In the genomic region with DNA sequence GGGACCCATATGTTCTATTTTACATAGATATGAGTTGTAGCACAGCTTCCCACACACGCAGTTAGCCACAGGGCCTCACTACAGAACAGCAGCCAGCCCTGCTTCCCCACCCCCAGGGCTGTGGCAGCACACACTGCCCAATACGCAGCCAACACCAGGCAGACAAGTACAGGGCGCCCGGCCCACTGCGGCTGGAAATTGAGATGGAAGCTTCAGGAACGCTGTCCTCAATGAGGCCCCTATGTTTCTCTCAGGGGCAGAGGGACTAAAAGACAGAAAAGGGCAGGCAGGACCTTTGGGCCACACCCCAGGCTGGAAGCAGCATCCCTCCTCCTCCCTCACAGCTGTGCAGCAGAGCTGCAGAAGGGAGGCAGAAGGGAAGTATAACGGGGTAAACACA, we compare ENCODE assay signal across 1 cellular context.
TF ChIP-seq lines count a peak whose summit lies in the region.

No MANE protein-coding gene starts in this region.

TF ChIP-seq in HepG2, 621 proteins besides CTCF, POLR2A, EP300 and RAD21:
- TF ChIP-seq PHF5A (CRISPR knock-in tag; IDR thresholded peaks at IDR 0.05; ENCODE audit: low read depth, unreplicated experiment) = no peak
- TF ChIP-seq, protein P1, sequence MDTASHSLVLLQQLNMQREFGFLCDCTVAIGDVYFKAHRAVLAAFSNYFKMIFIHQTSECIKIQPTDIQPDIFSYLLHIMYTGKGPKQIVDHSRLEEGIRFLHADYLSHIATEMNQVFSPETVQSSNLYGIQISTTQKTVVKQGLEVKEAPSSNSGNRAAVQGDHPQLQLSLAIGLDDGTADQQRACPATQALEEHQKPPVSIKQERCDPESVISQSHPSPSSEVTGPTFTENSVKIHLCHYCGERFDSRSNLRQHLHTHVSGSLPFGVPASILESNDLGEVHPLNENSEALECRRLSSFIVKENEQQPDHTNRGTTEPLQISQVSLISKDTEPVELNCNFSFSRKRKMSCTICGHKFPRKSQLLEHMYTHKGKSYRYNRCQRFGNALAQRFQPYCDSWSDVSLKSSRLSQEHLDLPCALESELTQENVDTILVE (CRISPR knock-in tag; IDR thresholded peaks at IDR 0.05) = no peak
- TF ChIP-seq CAMTA2 (CRISPR knock-in tag; IDR thresholded peaks at IDR 0.05; ENCODE audit: borderline replicate concordance) = no peak
- TF ChIP-seq, protein P2, sequence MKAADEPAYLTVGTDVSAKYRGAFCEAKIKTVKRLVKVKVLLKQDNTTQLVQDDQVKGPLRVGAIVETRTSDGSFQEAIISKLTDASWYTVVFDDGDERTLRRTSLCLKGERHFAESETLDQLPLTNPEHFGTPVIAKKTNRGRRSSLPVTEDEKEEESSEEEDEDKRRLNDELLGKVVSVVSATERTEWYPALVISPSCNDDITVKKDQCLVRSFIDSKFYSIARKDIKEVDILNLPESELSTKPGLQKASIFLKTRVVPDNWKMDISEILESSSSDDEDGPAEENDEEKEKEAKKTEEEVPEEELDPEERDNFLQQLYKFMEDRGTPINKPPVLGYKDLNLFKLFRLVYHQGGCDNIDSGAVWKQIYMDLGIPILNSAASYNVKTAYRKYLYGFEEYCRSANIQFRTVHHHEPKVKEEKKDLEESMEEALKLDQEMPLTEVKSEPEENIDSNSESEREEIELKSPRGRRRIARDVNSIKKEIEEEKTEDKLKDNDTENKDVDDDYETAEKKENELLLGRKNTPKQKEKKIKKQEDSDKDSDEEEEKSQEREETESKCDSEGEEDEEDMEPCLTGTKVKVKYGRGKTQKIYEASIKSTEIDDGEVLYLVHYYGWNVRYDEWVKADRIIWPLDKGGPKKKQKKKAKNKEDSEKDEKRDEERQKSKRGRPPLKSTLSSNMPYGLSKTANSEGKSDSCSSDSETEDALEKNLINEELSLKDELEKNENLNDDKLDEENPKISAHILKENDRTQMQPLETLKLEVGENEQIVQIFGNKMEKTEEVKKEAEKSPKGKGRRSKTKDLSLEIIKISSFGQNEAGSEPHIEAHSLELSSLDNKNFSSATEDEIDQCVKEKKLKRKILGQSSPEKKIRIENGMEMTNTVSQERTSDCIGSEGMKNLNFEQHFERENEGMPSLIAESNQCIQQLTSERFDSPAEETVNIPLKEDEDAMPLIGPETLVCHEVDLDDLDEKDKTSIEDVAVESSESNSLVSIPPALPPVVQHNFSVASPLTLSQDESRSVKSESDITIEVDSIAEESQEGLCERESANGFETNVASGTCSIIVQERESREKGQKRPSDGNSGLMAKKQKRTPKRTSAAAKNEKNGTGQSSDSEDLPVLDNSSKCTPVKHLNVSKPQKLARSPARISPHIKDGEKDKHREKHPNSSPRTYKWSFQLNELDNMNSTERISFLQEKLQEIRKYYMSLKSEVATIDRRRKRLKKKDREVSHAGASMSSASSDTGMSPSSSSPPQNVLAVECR (CRISPR knock-in tag; IDR thresholded peaks at IDR 0.05; ENCODE audit: borderline replicate concordance) = no peak
- TF ChIP-seq KDM2A (CRISPR knock-in tag; IDR thresholded peaks at IDR 0.05; ENCODE audit: borderline replicate concordance, low read depth) = no peak
- TF ChIP-seq HOXA3 (CRISPR knock-in tag; IDR thresholded peaks at IDR 0.05) = no peak
- no peak for TF ChIP-seq HOXA7 (CRISPR knock-in tag; IDR thresholded peaks at IDR 0.05)
TF ChIP-seq in HepG2: peak in this region for 0.
